Comparison of ENCODE assay signal across 1 cellular context in the genomic region with DNA sequence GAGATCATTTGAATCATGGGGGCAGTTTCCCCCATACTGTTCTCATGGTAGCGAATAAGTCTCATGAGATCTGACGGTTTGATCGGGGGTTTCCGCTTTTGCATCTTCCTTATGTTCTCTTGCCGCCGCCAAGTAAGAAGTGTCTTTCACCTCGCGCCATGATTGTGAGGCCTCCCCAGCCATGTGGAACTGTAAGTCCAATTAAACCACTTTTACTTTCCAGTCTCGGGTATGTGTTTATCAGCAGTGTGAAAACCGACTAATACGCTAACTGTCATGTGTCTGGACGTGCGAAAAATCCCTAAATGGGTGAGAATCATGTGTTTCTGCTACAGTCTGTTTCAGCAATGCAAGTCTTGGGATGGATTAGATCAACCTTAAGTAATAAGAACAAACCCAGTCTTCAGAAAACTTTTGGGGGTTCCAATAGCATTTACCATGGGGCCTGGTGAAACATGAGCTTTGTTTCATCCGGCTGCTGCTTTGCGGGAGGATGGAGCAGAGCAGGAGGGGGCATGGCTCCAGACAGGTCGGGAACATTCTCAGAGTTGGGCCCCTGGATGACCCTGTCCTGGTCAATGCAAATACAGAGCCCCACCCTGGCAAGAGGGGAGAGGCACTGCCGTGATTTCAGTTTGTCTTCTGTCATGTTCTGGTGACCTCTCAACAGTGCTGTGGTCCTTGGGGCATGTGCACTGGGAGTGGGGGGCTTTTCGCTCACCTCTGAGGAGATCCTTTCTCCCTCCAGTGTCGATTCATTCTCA.
TF ChIP-seq lines count a peak whose summit lies in the region.

No MANE protein-coding gene starts in this region.

TF ChIP-seq in K562, 482 proteins besides CTCF, POLR2A, EP300 and RAD21:
- TF ChIP-seq, protein P1, sequence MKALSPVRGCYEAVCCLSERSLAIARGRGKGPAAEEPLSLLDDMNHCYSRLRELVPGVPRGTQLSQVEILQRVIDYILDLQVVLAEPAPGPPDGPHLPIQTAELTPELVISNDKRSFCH (CRISPR knock-in tag; IDR thresholded peaks at IDR 0.05) = no peak
- TF ChIP-seq, protein P1 (tag; IDR thresholded peaks at IDR 0.05) = no peak
- TF ChIP-seq, protein P2, sequence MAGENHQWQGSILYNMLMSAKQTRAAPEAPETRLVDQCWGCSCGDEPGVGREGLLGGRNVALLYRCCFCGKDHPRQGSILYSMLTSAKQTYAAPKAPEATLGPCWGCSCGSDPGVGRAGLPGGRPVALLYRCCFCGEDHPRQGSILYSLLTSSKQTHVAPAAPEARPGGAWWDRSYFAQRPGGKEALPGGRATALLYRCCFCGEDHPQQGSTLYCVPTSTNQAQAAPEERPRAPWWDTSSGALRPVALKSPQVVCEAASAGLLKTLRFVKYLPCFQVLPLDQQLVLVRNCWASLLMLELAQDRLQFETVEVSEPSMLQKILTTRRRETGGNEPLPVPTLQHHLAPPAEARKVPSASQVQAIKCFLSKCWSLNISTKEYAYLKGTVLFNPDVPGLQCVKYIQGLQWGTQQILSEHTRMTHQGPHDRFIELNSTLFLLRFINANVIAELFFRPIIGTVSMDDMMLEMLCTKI (IDR thresholded peaks at IDR 0.05; ENCODE audit: partially characterized antibody) = no peak
- TF ChIP-seq MCM2 (IDR thresholded peaks at IDR 0.05; ENCODE audit: low read depth) (no peak), ZNF436 (CRISPR knock-in tag; IDR thresholded peaks at IDR 0.05) (no peak), PHF21A (IDR thresholded peaks at IDR 0.05; ENCODE audit: borderline replicate concordance, low read depth) (no peak), CBFA2T3 (IDR thresholded peaks at IDR 0.05) (no peak), RBM25 (IDR thresholded peaks at IDR 0.05; ENCODE audit: low read depth, low read length, severe bottlenecking) (no peak), ZNF324 (CRISPR knock-in tag; IDR thresholded peaks at IDR 0.05) (no peak), MEIS2 (IDR thresholded peaks at IDR 0.05; ENCODE audit: partially characterized antibody) (no peak), THRAP3 (IDR thresholded peaks at IDR 0.05; ENCODE audit: borderline replicate concordance) (no peak), ZKSCAN1 (IDR thresholded peaks at IDR 0.05; ENCODE audit: low read depth, low read length) (no peak), ZNF785 (CRISPR knock-in tag; IDR thresholded peaks at IDR 0.05) (no peak), SRF (CRISPR knock-in tag; IDR thresholded peaks at IDR 0.05) (no peak), EP400 (IDR thresholded peaks at IDR 0.05) (no peak), DMBX1 (CRISPR knock-in tag; IDR thresholded peaks at IDR 0.05; ENCODE audit: borderline replicate concordance) (no peak)
- TF ChIP-seq, protein P3, sequence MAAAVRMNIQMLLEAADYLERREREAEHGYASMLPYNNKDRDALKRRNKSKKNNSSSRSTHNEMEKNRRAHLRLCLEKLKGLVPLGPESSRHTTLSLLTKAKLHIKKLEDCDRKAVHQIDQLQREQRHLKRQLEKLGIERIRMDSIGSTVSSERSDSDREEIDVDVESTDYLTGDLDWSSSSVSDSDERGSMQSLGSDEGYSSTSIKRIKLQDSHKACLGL (CRISPR knock-in tag; IDR thresholded peaks at IDR 0.05; ENCODE audit: borderline replicate concordance, poor library complexity, severe bottlenecking) = no peak
- TF ChIP-seq, protein P4, sequence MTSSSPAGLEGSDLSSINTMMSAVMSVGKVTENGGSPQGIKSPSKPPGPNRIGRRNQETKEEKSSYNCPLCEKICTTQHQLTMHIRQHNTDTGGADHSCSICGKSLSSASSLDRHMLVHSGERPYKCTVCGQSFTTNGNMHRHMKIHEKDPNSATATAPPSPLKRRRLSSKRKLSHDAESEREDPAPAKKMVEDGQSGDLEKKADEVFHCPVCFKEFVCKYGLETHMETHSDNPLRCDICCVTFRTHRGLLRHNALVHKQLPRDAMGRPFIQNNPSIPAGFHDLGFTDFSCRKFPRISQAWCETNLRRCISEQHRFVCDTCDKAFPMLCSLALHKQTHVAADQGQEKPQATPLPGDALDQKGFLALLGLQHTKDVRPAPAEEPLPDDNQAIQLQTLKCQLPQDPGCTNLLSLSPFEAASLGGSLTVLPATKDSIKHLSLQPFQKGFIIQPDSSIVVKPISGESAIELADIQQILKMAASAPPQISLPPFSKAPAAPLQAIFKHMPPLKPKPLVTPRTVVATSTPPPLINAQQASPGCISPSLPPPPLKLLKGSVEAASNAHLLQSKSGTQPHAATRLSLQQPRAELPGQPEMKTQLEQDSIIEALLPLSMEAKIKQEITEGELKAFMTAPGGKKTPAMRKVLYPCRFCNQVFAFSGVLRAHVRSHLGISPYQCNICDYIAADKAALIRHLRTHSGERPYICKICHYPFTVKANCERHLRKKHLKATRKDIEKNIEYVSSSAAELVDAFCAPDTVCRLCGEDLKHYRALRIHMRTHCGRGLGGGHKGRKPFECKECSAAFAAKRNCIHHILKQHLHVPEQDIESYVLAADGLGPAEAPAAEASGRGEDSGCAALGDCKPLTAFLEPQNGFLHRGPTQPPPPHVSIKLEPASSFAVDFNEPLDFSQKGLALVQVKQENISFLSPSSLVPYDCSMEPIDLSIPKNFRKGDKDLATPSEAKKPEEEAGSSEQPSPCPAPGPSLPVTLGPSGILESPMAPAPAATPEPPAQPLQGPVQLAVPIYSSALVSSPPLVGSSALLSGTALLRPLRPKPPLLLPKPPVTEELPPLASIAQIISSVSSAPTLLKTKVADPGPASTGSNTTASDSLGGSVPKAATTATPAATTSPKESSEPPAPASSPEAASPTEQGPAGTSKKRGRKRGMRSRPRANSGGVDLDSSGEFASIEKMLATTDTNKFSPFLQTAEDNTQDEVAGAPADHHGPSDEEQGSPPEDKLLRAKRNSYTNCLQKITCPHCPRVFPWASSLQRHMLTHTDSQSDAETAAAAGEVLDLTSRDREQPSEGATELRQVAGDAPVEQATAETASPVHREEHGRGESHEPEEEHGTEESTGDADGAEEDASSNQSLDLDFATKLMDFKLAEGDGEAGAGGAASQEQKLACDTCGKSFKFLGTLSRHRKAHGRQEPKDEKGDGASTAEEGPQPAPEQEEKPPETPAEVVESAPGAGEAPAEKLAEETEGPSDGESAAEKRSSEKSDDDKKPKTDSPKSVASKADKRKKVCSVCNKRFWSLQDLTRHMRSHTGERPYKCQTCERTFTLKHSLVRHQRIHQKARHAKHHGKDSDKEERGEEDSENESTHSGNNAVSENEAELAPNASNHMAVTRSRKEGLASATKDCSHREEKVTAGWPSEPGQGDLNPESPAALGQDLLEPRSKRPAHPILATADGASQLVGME (CRISPR knock-in tag; IDR thresholded peaks at IDR 0.05) = no peak
- TF ChIP-seq, protein P5, sequence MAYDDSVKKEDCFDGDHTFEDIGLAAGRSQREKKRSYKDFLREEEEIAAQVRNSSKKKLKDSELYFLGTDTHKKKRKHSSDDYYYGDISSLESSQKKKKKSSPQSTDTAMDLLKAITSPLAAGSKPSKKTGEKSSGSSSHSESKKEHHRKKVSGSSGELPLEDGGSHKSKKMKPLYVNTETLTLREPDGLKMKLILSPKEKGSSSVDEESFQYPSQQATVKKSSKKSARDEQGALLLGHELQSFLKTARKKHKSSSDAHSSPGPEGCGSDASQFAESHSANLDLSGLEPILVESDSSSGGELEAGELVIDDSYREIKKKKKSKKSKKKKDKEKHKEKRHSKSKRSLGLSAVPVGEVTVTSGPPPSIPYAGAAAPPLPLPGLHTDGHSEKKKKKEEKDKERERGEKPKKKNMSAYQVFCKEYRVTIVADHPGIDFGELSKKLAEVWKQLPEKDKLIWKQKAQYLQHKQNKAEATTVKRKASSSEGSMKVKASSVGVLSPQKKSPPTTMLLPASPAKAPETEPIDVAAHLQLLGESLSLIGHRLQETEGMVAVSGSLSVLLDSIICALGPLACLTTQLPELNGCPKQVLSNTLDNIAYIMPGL (CRISPR knock-in tag; IDR thresholded peaks at IDR 0.05) = no peak
- TF ChIP-seq, protein P6, sequence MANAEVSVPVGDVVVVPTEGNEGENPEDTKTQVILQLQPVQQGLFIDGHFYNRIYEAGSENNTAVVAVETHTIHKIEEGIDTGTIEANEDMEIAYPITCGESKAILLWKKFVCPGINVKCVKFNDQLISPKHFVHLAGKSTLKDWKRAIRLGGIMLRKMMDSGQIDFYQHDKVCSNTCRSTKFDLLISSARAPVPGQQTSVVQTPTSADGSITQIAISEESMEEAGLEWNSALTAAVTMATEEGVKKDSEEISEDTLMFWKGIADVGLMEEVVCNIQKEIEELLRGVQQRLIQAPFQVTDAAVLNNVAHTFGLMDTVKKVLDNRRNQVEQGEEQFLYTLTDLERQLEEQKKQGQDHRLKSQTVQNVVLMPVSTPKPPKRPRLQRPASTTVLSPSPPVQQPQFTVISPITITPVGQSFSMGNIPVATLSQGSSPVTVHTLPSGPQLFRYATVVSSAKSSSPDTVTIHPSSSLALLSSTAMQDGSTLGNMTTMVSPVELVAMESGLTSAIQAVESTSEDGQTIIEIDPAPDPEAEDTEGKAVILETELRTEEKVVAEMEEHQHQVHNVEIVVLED (CRISPR knock-in tag; IDR thresholded peaks at IDR 0.05) = no peak
